Comparison of ENCODE assay signal across 1 cellular context in the genomic region with DNA sequence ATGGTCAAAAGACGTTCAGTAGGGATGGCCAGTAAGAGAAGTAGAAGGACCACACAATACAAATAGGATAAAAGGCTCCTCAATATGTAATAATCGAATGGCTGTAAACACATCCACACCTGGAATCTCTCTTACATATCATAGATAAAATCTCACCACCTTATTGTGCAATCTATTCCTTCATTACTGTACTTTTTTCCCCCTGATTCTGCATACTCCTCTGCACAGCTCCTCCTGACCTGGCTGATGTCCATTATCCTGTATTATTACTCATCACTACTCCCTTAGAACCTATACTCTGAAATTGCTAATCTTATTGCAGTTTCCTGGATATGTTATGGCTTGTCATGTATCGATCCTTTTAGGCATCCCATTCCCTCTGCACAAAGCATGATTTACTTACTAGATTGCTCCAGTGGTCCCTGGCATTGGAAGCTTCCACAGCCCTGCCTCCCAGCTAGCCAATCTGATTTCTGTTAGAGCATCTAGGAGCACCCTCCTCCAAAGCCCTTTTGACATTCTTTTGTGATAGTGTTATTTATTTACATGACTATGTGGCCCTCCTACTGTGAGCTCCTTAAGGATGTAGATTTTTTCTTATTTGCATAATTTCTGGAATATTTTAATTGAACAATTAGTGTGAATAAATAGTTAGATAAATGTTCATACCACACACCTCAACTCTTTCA.
TF ChIP-seq lines count a peak whose summit lies in the region.

No MANE protein-coding gene starts in this region.

TF ChIP-seq in GM23338, 12 proteins besides CTCF, POLR2A, EP300 and RAD21 (continued from another document):
- TF ChIP-seq, protein P1, sequence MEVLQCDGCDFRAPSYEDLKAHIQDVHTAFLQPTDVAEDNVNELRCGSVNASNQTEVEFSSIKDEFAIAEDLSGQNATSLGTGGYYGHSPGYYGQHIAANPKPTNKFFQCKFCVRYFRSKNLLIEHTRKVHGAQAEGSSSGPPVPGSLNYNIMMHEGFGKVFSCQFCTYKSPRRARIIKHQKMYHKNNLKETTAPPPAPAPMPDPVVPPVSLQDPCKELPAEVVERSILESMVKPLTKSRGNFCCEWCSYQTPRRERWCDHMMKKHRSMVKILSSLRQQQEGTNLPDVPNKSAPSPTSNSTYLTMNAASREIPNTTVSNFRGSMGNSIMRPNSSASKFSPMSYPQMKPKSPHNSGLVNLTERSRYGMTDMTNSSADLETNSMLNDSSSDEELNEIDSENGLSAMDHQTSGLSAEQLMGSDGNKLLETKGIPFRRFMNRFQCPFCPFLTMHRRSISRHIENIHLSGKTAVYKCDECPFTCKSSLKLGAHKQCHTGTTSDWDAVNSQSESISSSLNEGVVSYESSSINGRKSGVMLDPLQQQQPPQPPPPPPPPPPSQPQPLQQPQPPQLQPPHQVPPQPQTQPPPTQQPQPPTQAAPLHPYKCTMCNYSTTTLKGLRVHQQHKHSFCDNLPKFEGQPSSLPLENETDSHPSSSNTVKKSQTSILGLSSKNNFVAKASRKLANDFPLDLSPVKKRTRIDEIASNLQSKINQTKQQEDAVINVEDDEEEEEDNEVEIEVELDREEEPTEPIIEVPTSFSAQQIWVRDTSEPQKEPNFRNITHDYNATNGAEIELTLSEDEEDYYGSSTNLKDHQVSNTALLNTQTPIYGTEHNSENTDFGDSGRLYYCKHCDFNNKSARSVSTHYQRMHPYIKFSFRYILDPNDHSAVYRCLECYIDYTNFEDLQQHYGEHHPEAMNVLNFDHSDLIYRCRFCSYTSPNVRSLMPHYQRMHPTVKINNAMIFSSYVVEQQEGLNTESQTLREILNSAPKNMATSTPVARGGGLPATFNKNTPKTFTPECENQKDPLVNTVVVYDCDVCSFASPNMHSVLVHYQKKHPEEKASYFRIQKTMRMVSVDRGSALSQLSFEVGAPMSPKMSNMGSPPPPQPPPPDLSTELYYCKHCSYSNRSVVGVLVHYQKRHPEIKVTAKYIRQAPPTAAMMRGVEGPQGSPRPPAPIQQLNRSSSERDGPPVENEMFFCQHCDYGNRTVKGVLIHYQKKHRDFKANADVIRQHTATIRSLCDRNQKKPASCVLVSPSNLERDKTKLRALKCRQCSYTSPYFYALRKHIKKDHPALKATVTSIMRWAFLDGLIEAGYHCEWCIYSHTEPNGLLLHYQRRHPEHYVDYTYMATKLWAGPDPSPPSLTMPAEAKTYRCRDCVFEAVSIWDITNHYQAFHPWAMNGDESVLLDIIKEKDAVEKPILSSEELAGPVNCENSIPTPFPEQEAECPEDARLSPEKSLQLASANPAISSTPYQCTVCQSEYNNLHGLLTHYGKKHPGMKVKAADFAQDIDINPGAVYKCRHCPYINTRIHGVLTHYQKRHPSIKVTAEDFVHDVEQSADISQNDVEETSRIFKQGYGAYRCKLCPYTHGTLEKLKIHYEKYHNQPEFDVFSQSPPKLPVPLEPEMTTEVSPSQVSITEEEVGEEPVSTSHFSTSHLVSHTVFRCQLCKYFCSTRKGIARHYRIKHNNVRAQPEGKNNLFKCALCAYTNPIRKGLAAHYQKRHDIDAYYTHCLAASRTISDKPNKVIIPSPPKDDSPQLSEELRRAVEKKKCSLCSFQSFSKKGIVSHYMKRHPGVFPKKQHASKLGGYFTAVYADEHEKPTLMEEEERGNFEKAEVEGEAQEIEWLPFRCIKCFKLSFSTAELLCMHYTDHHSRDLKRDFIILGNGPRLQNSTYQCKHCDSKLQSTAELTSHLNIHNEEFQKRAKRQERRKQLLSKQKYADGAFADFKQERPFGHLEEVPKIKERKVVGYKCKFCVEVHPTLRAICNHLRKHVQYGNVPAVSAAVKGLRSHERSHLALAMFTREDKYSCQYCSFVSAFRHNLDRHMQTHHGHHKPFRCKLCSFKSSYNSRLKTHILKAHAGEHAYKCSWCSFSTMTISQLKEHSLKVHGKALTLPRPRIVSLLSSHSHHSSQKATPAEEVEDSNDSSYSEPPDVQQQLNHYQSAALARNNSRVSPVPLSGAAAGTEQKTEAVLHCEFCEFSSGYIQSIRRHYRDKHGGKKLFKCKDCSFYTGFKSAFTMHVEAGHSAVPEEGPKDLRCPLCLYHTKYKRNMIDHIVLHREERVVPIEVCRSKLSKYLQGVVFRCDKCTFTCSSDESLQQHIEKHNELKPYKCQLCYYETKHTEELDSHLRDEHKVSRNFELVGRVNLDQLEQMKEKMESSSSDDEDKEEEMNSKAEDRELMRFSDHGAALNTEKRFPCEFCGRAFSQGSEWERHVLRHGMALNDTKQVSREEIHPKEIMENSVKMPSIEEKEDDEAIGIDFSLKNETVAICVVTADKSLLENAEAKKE (CRISPR knock-in tag; IDR thresholded peaks at IDR 0.05), result peak; percentile 49; the same call in 1 of the 2 replicates
- no peak for TF ChIP-seq ZNF114 (CRISPR knock-in tag; IDR thresholded peaks at IDR 0.05)
